In the genomic region with DNA sequence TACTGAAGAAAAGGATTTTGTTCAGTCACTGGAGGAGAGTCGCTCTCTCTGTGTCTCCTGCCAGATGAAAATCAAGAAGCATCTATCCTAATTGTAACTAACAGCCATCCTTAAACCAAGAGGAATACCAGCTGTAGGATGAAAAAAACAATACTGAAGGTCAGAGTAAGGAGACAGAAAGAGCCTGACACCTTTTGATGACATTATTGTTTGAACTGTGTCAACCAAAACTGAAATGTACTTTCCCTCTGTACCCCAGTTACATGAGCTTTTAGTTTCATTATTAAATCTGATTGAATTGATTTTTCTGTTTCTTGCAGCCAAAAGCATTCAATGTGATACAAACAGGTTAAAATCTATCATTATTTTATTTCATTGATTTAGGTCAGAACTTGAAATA, we compare ENCODE assay signal across 12 cellular contexts. TPM values are rescaled to one million over a fixed set of nuclear protein-coding genes. Genes with fewer than 3 reads are reported as not detected.
"Had no signal": no experiment of that assay in that cellular context is flagged by ENCODE, and none has a peak within 500 bp of the region (broad histone marks: within the 10 kb centered on the region; RNA-seq: fewer than 3 reads in every experiment).

No MANE protein-coding gene starts in this region.

- ATAC-seq: HCT116, K562 had no signal

- H3K4me3 ChIP-seq: GM23248, HAP-1, K562 had no signal

- H3K4me1 ChIP-seq: HAP-1 had no signal

- H3K36me3 ChIP-seq: HAP-1 had no signal

- DNase-seq: GM23248, GOT3, H7, HFFc6, IMR-90, Kasumi-1, KG1 had no signal

- H3K9me3 ChIP-seq: HAP-1 had no signal

- H3K27ac ChIP-seq: GM23248 had no signal

RNA-seq across cellular contexts. Expression of a gene that starts 58.2 kb away (rescaled TPM):
- total RNA-seq: GM23248, H4, HFFc6, HT-29, IMR-90 had no signal
